Comparison of ENCODE assay signal across 11 cellular contexts in the genomic region with DNA sequence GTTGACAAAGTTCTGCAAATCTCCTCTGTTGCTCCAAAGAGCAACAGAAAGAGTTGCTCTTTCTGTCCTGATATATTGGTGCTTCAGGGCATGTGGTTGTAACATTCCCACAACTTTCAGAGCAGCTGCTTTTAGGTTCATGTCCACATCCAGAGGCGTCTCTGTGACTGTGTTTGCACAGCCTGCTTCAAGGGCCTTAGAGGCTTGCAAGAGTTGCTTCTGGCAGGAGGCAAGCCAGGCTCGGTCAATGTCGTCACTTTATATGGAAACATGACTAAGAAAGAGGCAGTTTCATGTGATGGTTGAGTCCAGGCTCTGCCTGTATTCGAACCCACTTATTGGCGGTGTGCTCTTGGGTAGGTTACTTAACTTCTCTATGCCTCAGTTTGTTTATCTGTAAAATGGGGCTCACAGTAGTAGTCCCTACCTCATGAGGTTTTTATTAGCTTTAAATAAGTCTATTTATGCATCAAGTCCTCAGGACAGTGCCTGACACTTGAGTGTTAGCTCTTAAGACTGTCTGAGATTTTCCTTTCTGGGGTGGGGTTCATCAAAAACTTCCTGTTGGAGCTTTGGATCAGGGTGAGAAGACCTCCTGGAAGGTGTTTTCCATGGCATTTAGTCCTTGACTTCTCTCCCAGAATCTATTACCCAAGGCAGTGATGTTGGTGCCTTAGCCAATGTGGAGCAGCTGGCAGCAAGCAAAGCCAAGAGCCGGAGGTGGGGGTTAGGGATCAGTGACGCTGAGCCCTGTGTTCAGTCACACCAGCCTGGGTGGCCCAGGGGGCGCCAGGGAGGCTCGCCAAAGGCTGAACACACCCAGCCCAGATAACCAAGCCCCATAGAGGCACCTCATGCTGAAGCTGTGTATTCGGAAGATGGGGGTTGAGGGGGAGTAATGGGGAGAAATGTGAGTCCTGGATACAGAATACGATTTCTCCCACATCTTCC. TPM values are rescaled to one million over a fixed set of nuclear protein-coding genes. Genes with fewer than 3 reads are reported as not detected.
A peak's percentile ranks its signal among the peaks of the same experiment; 100 is the strongest.
DNase-seq lines count a peak whose midpoint lies in the region; ATAC-seq and TF ChIP-seq lines count a peak whose summit lies in the region.
"Had no signal": no experiment of that assay in that cellular context is flagged by ENCODE, and none has a peak within 500 bp of the region (broad histone marks: within the 10 kb centered on the region; RNA-seq: fewer than 3 reads in every experiment).

No MANE protein-coding gene starts in this region.

- TF ChIP-seq CTCF in WTC11 (IDR thresholded peaks at IDR 0.05) (no peak), retinal pigment epithelial cell (conservative IDR thresholded peaks at IDR 0.05; ENCODE audit: low read depth, low read length) (peak; percentile 27)

- H3K9me3 Mint-ChIP-seq in activated T-cell treated with anti-CD3 and anti-CD28 coated beads, Interleukin-2, amount 50 U/mL, for 72 hours = no peaks in the 10 kb centered on the region
- no peaks in the 10 kb centered on the region for H3K9me3 Mint-ChIP-seq in WTC11

- H3K36me3 Mint-ChIP-seq in activated T-cell treated with anti-CD3 and anti-CD28 coated beads, Interleukin-2, amount 50 U/mL, for 72 hours (ENCODE audit: insufficient read depth in 2 of 2) = no peaks in the 10 kb centered on the region
- no peaks in the 10 kb centered on the region for H3K36me3 Mint-ChIP-seq in WTC11

- H3K27me3 Mint-ChIP-seq in activated T-cell treated with anti-CD3 and anti-CD28 coated beads, Interleukin-2, amount 50 U/mL, for 72 hours (ENCODE audit: low read depth) = peaks cover 44% of the 10 kb centered on the region
- no peaks in the 10 kb centered on the region for H3K27me3 Mint-ChIP-seq in WTC11 (ENCODE audit: low read depth)

- H3K4me1 Mint-ChIP-seq in activated T-cell treated with anti-CD3 and anti-CD28 coated beads, Interleukin-2, amount 50 U/mL, for 72 hours (ENCODE audit: low read depth) = peaks cover 12% of the 10 kb centered on the region
- H3K4me1 Mint-ChIP-seq in WTC11 = peaks cover 58% of the 10 kb centered on the region

- no peak overlapping the region for H3K4me3 Mint-ChIP-seq in activated T-cell treated with anti-CD3 and anti-CD28 coated beads, Interleukin-2, amount 50 U/mL, for 72 hours
- no peak overlapping the region for H3K4me3 Mint-ChIP-seq in WTC11

- H3K27ac Mint-ChIP-seq in activated T-cell treated with anti-CD3 and anti-CD28 coated beads, Interleukin-2, amount 50 U/mL, for 72 hours = no peak overlapping the region
- H3K27ac Mint-ChIP-seq in WTC11 = peak overlapping the region; percentile 12; the same call in 1 of the 2 replicates

- POLR2A ChIA-PET in WTC11 (lab: Charles Lee) = interaction anchor here (0.6 to 1.2 kb wide), 3 partner anchors 14 to 224 kb away, joined by 3 read pairs; no protein-coding TSS in a partner anchor

- intact Hi-C loops in head of caudate nucleus (cut with DNase I) = no loop called here

- DNase-seq in activated T-cell treated with anti-CD3 and anti-CD28 coated beads, Interleukin-2, amount 50 U/mL, for 1 hour = peak; percentile 4
- DNase-seq in activated T-cell treated with anti-CD3 and anti-CD28 coated beads, Interleukin-2, amount 50 U/mL, for 72 hours = no peak
- DNase-seq in NCI-H1694 treated with DMSO at 0.1 percent for 48 hours (lab: John Stamatoyannopoulos, UW) (peak; percentile 77), WTC11 (ENCODE audit: low spot score) (peak; percentile 76), retinal pigment epithelial cell (ENCODE audit: low read depth) (no peak), head of caudate nucleus (no peak), AG20443 (ENCODE audit: low spot score) (no peak)
- DNase-seq: NCI-H1436 treated with DMSO at 0.1 percent for 48 hours; stimulated activated CD4-positive, alpha-beta T cell treated with anti-CD3 and anti-CD28 coated beads, Interleukin-12 subunit alpha, Interleukin-12 subunit beta, amount 100 ng/mL, for 4 hours had no signal

- no peak overlapping the region for H3K4me3 ChIP-seq in retinal pigment epithelial cell (ENCODE audit: low read length)

- ATAC-seq in activated T-cell treated with anti-CD3 and anti-CD28 coated beads, Interleukin-2, amount 50 U/mL, for 72 hours (replicated peaks in 1 of 2) = no peak
- ATAC-seq in WTC11 (peak; percentile 80), HG02759 (IDR thresholded peaks at IDR 0.05; ENCODE audit: unreplicated experiment) (no peak)

- CTCF ChIA-PET in WTC11 (lab: Charles Lee) = interaction anchor here (0.5 to 2.6 kb wide), 23 partner anchors 7 to 468 kb away, joined by 3 to 20 read pairs (median 4); no protein-coding TSS in a partner anchor

TF ChIP-seq in WTC11, 78 proteins besides CTCF, POLR2A, EP300 and RAD21:
- TF ChIP-seq, protein P1, sequence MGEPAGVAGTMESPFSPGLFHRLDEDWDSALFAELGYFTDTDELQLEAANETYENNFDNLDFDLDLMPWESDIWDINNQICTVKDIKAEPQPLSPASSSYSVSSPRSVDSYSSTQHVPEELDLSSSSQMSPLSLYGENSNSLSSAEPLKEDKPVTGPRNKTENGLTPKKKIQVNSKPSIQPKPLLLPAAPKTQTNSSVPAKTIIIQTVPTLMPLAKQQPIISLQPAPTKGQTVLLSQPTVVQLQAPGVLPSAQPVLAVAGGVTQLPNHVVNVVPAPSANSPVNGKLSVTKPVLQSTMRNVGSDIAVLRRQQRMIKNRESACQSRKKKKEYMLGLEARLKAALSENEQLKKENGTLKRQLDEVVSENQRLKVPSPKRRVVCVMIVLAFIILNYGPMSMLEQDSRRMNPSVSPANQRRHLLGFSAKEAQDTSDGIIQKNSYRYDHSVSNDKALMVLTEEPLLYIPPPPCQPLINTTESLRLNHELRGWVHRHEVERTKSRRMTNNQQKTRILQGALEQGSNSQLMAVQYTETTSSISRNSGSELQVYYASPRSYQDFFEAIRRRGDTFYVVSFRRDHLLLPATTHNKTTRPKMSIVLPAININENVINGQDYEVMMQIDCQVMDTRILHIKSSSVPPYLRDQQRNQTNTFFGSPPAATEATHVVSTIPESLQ (CRISPR knock-in tag; IDR thresholded peaks at IDR 0.05) = no peak
- TF ChIP-seq, protein P2, sequence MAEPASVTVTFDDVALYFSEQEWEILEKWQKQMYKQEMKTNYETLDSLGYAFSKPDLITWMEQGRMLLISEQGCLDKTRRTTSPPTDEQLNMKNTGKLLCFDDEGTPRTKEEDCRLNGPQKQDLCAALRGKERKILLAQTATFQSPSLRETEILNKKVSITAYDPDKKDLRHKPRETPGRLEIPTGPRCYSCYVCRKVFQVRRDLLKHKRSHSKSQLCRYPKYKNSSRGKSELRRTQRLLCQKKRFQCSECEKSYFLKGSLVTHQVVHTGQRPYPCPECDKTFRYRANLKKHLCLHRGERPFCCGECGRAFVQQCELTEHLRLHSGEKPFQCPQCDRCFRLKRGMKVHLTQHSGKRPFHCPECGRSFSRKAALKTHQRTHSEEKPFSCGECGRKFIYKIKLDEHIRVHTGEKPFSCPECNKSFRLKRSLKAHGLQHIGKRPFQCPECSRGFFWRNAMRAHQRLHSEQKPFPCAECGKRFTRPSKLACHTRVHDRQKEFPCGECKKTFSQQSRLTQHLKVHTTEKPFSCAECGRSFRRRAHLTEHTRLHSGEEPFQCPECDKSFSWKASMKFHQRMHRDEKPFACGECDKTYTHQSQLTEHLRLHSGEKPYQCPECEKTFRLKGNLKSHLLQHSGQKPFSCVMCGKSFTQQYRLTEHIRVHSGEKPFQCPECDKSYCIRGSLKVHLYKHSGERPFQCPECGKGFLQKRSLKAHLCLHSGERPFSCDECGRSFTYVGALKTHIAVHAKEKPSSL (CRISPR knock-in tag; conservative IDR thresholded peaks at IDR 0.05) = no peak
- no peak for TF ChIP-seq FOXJ3 (CRISPR knock-in tag; IDR thresholded peaks at IDR 0.05; ENCODE audit: borderline replicate concordance)
- no peak for TF ChIP-seq CREM (CRISPR knock-in tag; IDR thresholded peaks at IDR 0.05)
- no peak for TF ChIP-seq ZNF232 (CRISPR knock-in tag; IDR thresholded peaks at IDR 0.05)

RNA-seq across cellular contexts. Expression of a gene that starts 18.9 kb away (rescaled TPM):
- not detected for total RNA-seq in activated T-cell treated with anti-CD3 and anti-CD28 coated beads, Interleukin-2, amount 50 U/mL, for 72 hours
- 7.7 to 19.2 TPM (median 9.2 TPM) in 3 replicates for total RNA-seq in WTC11 (2021)
- total RNA-seq: T-helper 1 cell treated with Interleukin-12 subunit alpha and Interleukin-12 subunit beta and Interleukin-4 antibody, amounts not matched to agents 30 ng/mL and 1 ng/mL, for 36 hours had no signal

Comparison
In these comparisons a context has a peak if more than half of its experiments do, and no peak if none do; other contexts are left out.
1. DNase-seq: peak in activated T-cell treated with anti-CD3 and anti-CD28 coated beads, Interleukin-2, amount 50 U/mL, for 1 hour (single experiment), NCI-H1694 treated with DMSO at 0.1 percent for 48 hours (single experiment) and WTC11 (single experiment); none in activated T-cell treated with anti-CD3 and anti-CD28 coated beads, Interleukin-2, amount 50 U/mL, for 72 hours (0 of 2), retinal pigment epithelial cell (single experiment), head of caudate nucleus (0 of 42) and AG20443 (single experiment).